In genomic region chr3:177536873-177537272, GRCh38 we compare ENCODE assay signal across 26 cellular contexts.
"Had no signal": no experiment of that assay in that cellular context is flagged by ENCODE, and none has a peak within 500 bp of the region (broad histone marks: within the 10 kb centered on the region; RNA-seq: fewer than 3 reads in every experiment).

No MANE protein-coding gene starts in this region.

- H3K27ac Mint-ChIP-seq: activated CD8-positive, alpha-beta T cell treated with anti-CD3 and anti-CD28 coated beads for 36 hours; activated naive CD4-positive, alpha-beta T cell treated with anti-CD3 and anti-CD28 coated beads, Interleukin-2, amount 50 U/mL, for 24 hours; activated T-helper 2 cell treated with anti-CD3 and anti-CD28 coated beads, Interferon-gamma antibody, Interleukin-2, Interleukin-4, amounts not matched to agents 10 μg/mL and 5 μg/mL and 100 μg/mL, durations not matched to agents 14 hours and 24 hours and 36 hours; stimulated activated naive CD8-positive, alpha-beta T cell treated with anti-CD3 and anti-CD28 coated beads, Interleukin-15, Interleukin-2, amounts not matched to agents 100 ng/mL and 50 ng/mL, for 24 hours had no signal

- H3K27ac ChIP-seq: body of pancreas, colonic mucosa, gastrocnemius medialis, hepatocyte, neural progenitor cell, tibial artery, upper lobe of right lung had no signal

- H3K9me3 ChIP-seq: body of pancreas, colonic mucosa, gastrocnemius medialis, tibial artery, upper lobe of right lung had no signal

- H3K27me3 ChIP-seq: body of pancreas, colonic mucosa, gastrocnemius medialis, hepatocyte, neural progenitor cell, tibial artery, upper lobe of right lung had no signal

- H3K4me3 ChIP-seq: body of pancreas, colonic mucosa, gastrocnemius medialis, hepatocyte, neural progenitor cell, skin epidermis, tibial artery, upper lobe of right lung had no signal

- H3K9me3 Mint-ChIP-seq: activated CD8-positive, alpha-beta T cell treated with anti-CD3 and anti-CD28 coated beads for 36 hours; activated naive CD4-positive, alpha-beta T cell treated with anti-CD3 and anti-CD28 coated beads, Interleukin-2, amount 50 U/mL, for 24 hours; activated T-cell treated with anti-CD3 and anti-CD28 coated beads, Interleukin-2, amount 50 U/mL, for 4 hours; activated T-helper 2 cell treated with anti-CD3 and anti-CD28 coated beads, Interferon-gamma antibody, Interleukin-2, Interleukin-4, amounts not matched to agents 10 μg/mL and 5 μg/mL and 100 μg/mL, durations not matched to agents 14 hours and 24 hours and 36 hours; naive thymus-derived CD4-positive, alpha-beta T cell; neural progenitor cell; stimulated activated naive CD8-positive, alpha-beta T cell treated with anti-CD3 and anti-CD28 coated beads, Interleukin-15, Interleukin-2, amounts not matched to agents 100 ng/mL and 50 ng/mL, for 24 hours had no signal

- H3K36me3 ChIP-seq: colonic mucosa, gastrocnemius medialis, neural progenitor cell, tibial artery, upper lobe of right lung had no signal

- ATAC-seq: activated CD8-positive, alpha-beta T cell treated with anti-CD3 and anti-CD28 coated beads for 36 hours; activated T-cell treated with anti-CD3 and anti-CD28 coated beads, Interleukin-2, amount 50 U/mL, for 4 hours; body of pancreas; gastrocnemius medialis; naive thymus-derived CD4-positive, alpha-beta T cell; upper lobe of right lung had no signal

- H3K27me3 Mint-ChIP-seq: activated CD8-positive, alpha-beta T cell treated with anti-CD3 and anti-CD28 coated beads for 36 hours; activated naive CD4-positive, alpha-beta T cell treated with anti-CD3 and anti-CD28 coated beads, Interleukin-2, amount 50 U/mL, for 24 hours; naive thymus-derived CD4-positive, alpha-beta T cell; stimulated activated naive CD8-positive, alpha-beta T cell treated with anti-CD3 and anti-CD28 coated beads, Interleukin-15, Interleukin-2, amounts not matched to agents 100 ng/mL and 50 ng/mL, for 24 hours had no signal

- DNase-seq: activated CD4-positive, alpha-beta T cell treated with anti-CD3 and anti-CD28 coated beads, Interleukin-2, amount 50 U/mL, for 1 hour; activated CD4-positive, CD25-positive, alpha-beta regulatory T cell treated with anti-CD3 and anti-CD28 coated beads, Interleukin-2, amount 50 U/mL, for 72 hours; activated CD8-positive, alpha-beta T cell treated with anti-CD3 and anti-CD28 coated beads for 36 hours; activated T-cell treated with anti-CD3 and anti-CD28 coated beads, Interleukin-2, amount 50 U/mL, for 4 hours; aorta; body of pancreas; cerebellar nuclear complex; colonic mucosa; effector memory CD4-positive, alpha-beta T cell; erythroblast; gastrocnemius medialis; left cardiac atrium; midbrain; naive thymus-derived CD4-positive, alpha-beta T cell; occipital lobe; posterior cingulate gyrus; stimulated activated CD4-positive, alpha-beta T cell treated with anti-CD3 and anti-CD28 coated beads, Interleukin-12 subunit alpha, Interleukin-12 subunit beta, amount 100 ng/mL, for 4 hours; stimulated activated CD4-positive, alpha-beta T cell treated with anti-CD3 and anti-CD28 coated beads, Interleukin-4, amount 100 ng/mL, for 1 hour; tibial artery; upper lobe of right lung had no signal

- H3K36me3 Mint-ChIP-seq: neural progenitor cell had no signal

- H3K4me3 Mint-ChIP-seq: activated CD8-positive, alpha-beta T cell treated with anti-CD3 and anti-CD28 coated beads for 36 hours; activated naive CD4-positive, alpha-beta T cell treated with anti-CD3 and anti-CD28 coated beads, Interleukin-2, amount 50 U/mL, for 24 hours; activated T-cell treated with anti-CD3 and anti-CD28 coated beads, Interleukin-2, amount 50 U/mL, for 4 hours; neural progenitor cell; stimulated activated naive CD8-positive, alpha-beta T cell treated with anti-CD3 and anti-CD28 coated beads, Interleukin-15, Interleukin-2, amounts not matched to agents 100 ng/mL and 50 ng/mL, for 24 hours had no signal
